ENCODE assay signal across 20 cellular contexts in genomic region chr2:151762694-151763093, GRCh38. TPM values are rescaled to one million over a fixed set of nuclear protein-coding genes. Genes with fewer than 3 reads are reported as not detected.
DNase-seq lines count a peak whose midpoint lies in the region; ATAC-seq and TF ChIP-seq lines count a peak whose summit lies in the region.
"Had no signal": no experiment of that assay in that cellular context is flagged by ENCODE, and none has a peak within 500 bp of the region (broad histone marks: within the 10 kb centered on the region; RNA-seq: fewer than 3 reads in every experiment).

No MANE protein-coding gene starts in this region.

- H3K36me3 ChIP-seq in SK-N-SH (replicated peaks in 1 of 2; ENCODE audit: control insufficient read depth in 1 of 2, insufficient read depth in 2 of 2, low read length in 1 of 2), result no peaks in the 10 kb centered on the region
- H3K36me3 ChIP-seq in spleen, result peaks cover 0 to 5% (median 0%) of the 10 kb centered on the region in 6 donors
- H3K36me3 ChIP-seq in adrenal gland (replicated peaks in 1 of 2), result peaks cover 0 to 4% of the 10 kb centered on the region in 2 donors
- H3K36me3 ChIP-seq: pancreas, sigmoid colon had no signal

- no peaks in the 10 kb centered on the region for H3K27me3 Mint-ChIP-seq in activated CD4-positive, alpha-beta memory T cell treated with anti-CD3 and anti-CD28 coated beads for 36 hours
- H3K27me3 Mint-ChIP-seq: activated CD4-positive, alpha-beta T cell treated with anti-CD3 and anti-CD28 coated beads, Interleukin-2, amount 10 ng/mL, durations not matched to agents 7 days and 5 days; CD4-positive, alpha-beta T cell; naive thymus-derived CD8-positive, alpha-beta T cell had no signal

- TF ChIP-seq CTCF in AG09319 (IDR thresholded peaks at IDR 0.05; ENCODE audit: low read depth, low read length), result no peak
- TF ChIP-seq CTCF in SK-N-SH (IDR thresholded peaks at IDR 0.05), result no peak
- no peak for TF ChIP-seq CTCF in fibroblast of the aortic adventitia (IDR thresholded peaks at IDR 0.05; ENCODE audit: insufficient read depth, low read length)
- no peak for TF ChIP-seq CTCF in spleen (IDR thresholded peaks at IDR 0.05 in 8 of 11, conservative IDR thresholded peaks at IDR 0.05 in 3 of 11)
- TF ChIP-seq CTCF in adrenal gland (IDR thresholded peaks at IDR 0.05), result no peak

- no peak overlapping the region for H3K4me3 Mint-ChIP-seq in activated CD4-positive, alpha-beta memory T cell treated with anti-CD3 and anti-CD28 coated beads for 36 hours
- no peak overlapping the region for H3K4me3 Mint-ChIP-seq in stimulated activated effector memory CD8-positive, alpha-beta T cell treated with anti-CD3 and anti-CD28 coated beads, Interleukin-12 subunit alpha, Interleukin-12 subunit beta, amount 100 ng/mL, for 72 hours
- H3K4me3 Mint-ChIP-seq: activated CD4-positive, alpha-beta T cell treated with anti-CD3 and anti-CD28 coated beads, Interleukin-2, amount 10 ng/mL, durations not matched to agents 7 days and 5 days; CD4-positive, alpha-beta T cell; H9; naive thymus-derived CD8-positive, alpha-beta T cell had no signal

- no peaks in the 10 kb centered on the region for H4K20me1 ChIP-seq in SK-N-SH (ENCODE audit: insufficient read depth)

- intact Hi-C loops in spleen (cut with DNase I; ENCODE audit: low total_unique reads), result no loop called here
- intact Hi-C loops in activated CD4-positive, alpha-beta memory T cell treated with anti-CD3 and anti-CD28 coated beads for 36 hours (cut with micrococcal nuclease), result loop anchor here (10.0 kb wide), 1 partner anchor 128 kb away; no protein-coding TSS in a partner anchor
- intact Hi-C loops in adrenal gland (cut with DNase I), result no loop called here

- H3K27ac Mint-ChIP-seq in activated CD4-positive, alpha-beta memory T cell treated with anti-CD3 and anti-CD28 coated beads for 36 hours, result no peak overlapping the region
- no peak overlapping the region for H3K27ac Mint-ChIP-seq in stimulated activated effector memory CD8-positive, alpha-beta T cell treated with anti-CD3 and anti-CD28 coated beads, Interleukin-12 subunit alpha, Interleukin-12 subunit beta, amount 100 ng/mL, for 72 hours
- H3K27ac Mint-ChIP-seq: activated CD4-positive, alpha-beta T cell treated with anti-CD3 and anti-CD28 coated beads, Interleukin-2, amount 10 ng/mL, durations not matched to agents 7 days and 5 days; CD4-positive, alpha-beta T cell; H9; naive thymus-derived CD8-positive, alpha-beta T cell had no signal

- no peak for TF ChIP-seq RAD21 in SK-N-SH (IDR thresholded peaks at IDR 0.05; ENCODE audit: low read length)

- TF ChIP-seq POLR2A in spleen (IDR thresholded peaks at IDR 0.05), result no peak
- TF ChIP-seq POLR2A in adrenal gland (IDR thresholded peaks at IDR 0.05), result no peak

- no peaks in the 10 kb centered on the region for H3K79me2 ChIP-seq in SK-N-SH (ENCODE audit: insufficient read depth)

- no peak overlapping the region for H2AFZ ChIP-seq in SK-N-SH (ENCODE audit: low read depth)

- H3F3A ChIP-seq in SK-N-SH (replicated peaks; ENCODE audit: insufficient read depth), result no peaks in the 10 kb centered on the region

- no peak overlapping the region for H3K4me2 ChIP-seq in SK-N-SH

- WGBS in SK-N-SH (ENCODE audit: low lambda C conversion rate), result 32% methylated on average over 3 of the region's 3 CpGs
- WGBS in spleen, 5 donors, result 51 to 64% (median 55%) methylated on average over 3 of the region's 3 CpGs
- 54 to 59% (median 57%) methylated on average over 3 of the region's 3 CpGs for WGBS in adrenal gland, 4 donors

- H3K4me1 ChIP-seq in SK-N-SH (ENCODE audit: control insufficient read depth in 1 of 2, insufficient read depth in 2 of 2, low read depth in 1 of 2, low read length in 1 of 2) (peaks cover 0 to 19% of the 10 kb centered on the region in 2 experiments; a peak in 2 of 4 replicates), spleen (peaks cover 3 to 48% (median 19%) of the 10 kb centered on the region in 6 donors), adrenal gland (replicated peaks in 1 of 2) (peaks cover 0 to 8% of the 10 kb centered on the region in 2 donors)
- H3K4me1 ChIP-seq: pancreas had no signal

- no peak for ATAC-seq in stimulated activated effector memory CD8-positive, alpha-beta T cell treated with anti-CD3 and anti-CD28 coated beads, Interleukin-12 subunit alpha, Interleukin-12 subunit beta, amount 100 ng/mL, for 72 hours
- ATAC-seq: naive thymus-derived CD8-positive, alpha-beta T cell; pancreas had no signal

- DNase-seq in AG09319 (ENCODE audit: extremely low read depth, low read depth) (peak; percentile 16), GM04503 (ENCODE audit: low read depth) (peak; percentile 40), SK-N-SH (peak; percentile 52), fibroblast of the aortic adventitia (ENCODE audit: low read depth) (peak; percentile 32), spleen (no peak), adrenal gland (no peak)
- DNase-seq in activated CD4-positive, alpha-beta memory T cell treated with anti-CD3 and anti-CD28 coated beads for 36 hours, result no peak
- no peak for DNase-seq in stimulated activated effector memory CD8-positive, alpha-beta T cell treated with anti-CD3 and anti-CD28 coated beads, Interleukin-12 subunit alpha, Interleukin-12 subunit beta, amount 100 ng/mL, for 72 hours (ENCODE audit: low spot score in 2 of 2)
- DNase-seq: activated CD4-positive, alpha-beta T cell treated with anti-CD3 and anti-CD28 coated beads, Interleukin-2, amount 10 ng/mL, durations not matched to agents 7 days and 5 days; activated CD8-positive, alpha-beta memory T cell treated with anti-CD3 and anti-CD28 coated beads, Interleukin-2, amount 50 U/mL, for 4 hours; CD4-positive, alpha-beta T cell; dermis blood vessel endothelial cell; H9; mesenchymal stem cell; naive thymus-derived CD8-positive, alpha-beta T cell; NCI-H2029; pancreas; sigmoid colon; stimulated activated naive CD4-positive, alpha-beta T cell; SW 1271 had no signal

- no peak overlapping the region for H3K9ac ChIP-seq in SK-N-SH

- H3K4me1 Mint-ChIP-seq in activated CD4-positive, alpha-beta memory T cell treated with anti-CD3 and anti-CD28 coated beads for 36 hours (ENCODE audit: low read depth), result peaks cover 8% of the 10 kb centered on the region
- H3K4me1 Mint-ChIP-seq in stimulated activated effector memory CD8-positive, alpha-beta T cell treated with anti-CD3 and anti-CD28 coated beads, Interleukin-12 subunit alpha, Interleukin-12 subunit beta, amount 100 ng/mL, for 72 hours, result peaks cover 24% of the 10 kb centered on the region

- H3K4me3 ChIP-seq in SK-N-SH (ENCODE audit: low read depth in 2 of 2, low read length in 1 of 2) (no peak overlapping the region), fibroblast of the aortic adventitia (ENCODE audit: low read depth, low read length) (no peak overlapping the region), spleen (no peak overlapping the region), adrenal gland (no peak overlapping the region)
- H3K4me3 ChIP-seq: pancreas, sigmoid colon had no signal

- no peaks in the 10 kb centered on the region for H3K9me2 ChIP-seq in SK-N-SH

- H3K9me3 ChIP-seq in SK-N-SH (no peaks in the 10 kb centered on the region), spleen (no peaks in the 10 kb centered on the region), adrenal gland (replicated peaks in 1 of 3) (no peaks in the 10 kb centered on the region)
- H3K9me3 ChIP-seq: pancreas, sigmoid colon had no signal

- peaks cover 4% of the 10 kb centered on the region for H3K36me3 Mint-ChIP-seq in activated CD4-positive, alpha-beta memory T cell treated with anti-CD3 and anti-CD28 coated beads for 36 hours
- H3K36me3 Mint-ChIP-seq in stimulated activated effector memory CD8-positive, alpha-beta T cell treated with anti-CD3 and anti-CD28 coated beads, Interleukin-12 subunit alpha, Interleukin-12 subunit beta, amount 100 ng/mL, for 72 hours, result no peaks in the 10 kb centered on the region

- CTCF ChIA-PET in SK-N-SH (lab: Yijun Ruan, JAX), result no interaction called here
- CTCF ChIA-PET in activated CD4-positive, alpha-beta memory T cell treated with anti-CD3 and anti-CD28 coated beads for 36 hours (lab: Charles Lee), result no interaction called here

- H3K27me3 ChIP-seq in SK-N-SH (ENCODE audit: insufficient read depth), result no peaks in the 10 kb centered on the region
- H3K27me3 ChIP-seq in spleen (replicated peaks in 1 of 7), result no peaks in the 10 kb centered on the region
- no peaks in the 10 kb centered on the region for H3K27me3 ChIP-seq in adrenal gland
- H3K27me3 ChIP-seq: pancreas, sigmoid colon had no signal

- H3K27ac ChIP-seq in SK-N-SH (ENCODE audit: low read depth in 2 of 2, low read length in 1 of 2) (peak overlapping the region in 1 of 2 experiments; percentile 75; a peak in 2 of 4 replicates), spleen (no peak overlapping the region), adrenal gland (no peak overlapping the region)
- H3K27ac ChIP-seq: pancreas, sigmoid colon had no signal

- H3K9me3 Mint-ChIP-seq in activated CD4-positive, alpha-beta memory T cell treated with anti-CD3 and anti-CD28 coated beads for 36 hours, result no peaks in the 10 kb centered on the region
- H3K9me3 Mint-ChIP-seq in stimulated activated effector memory CD8-positive, alpha-beta T cell treated with anti-CD3 and anti-CD28 coated beads, Interleukin-12 subunit alpha, Interleukin-12 subunit beta, amount 100 ng/mL, for 72 hours, result no peaks in the 10 kb centered on the region
- H3K9me3 Mint-ChIP-seq: activated CD4-positive, alpha-beta T cell treated with anti-CD3 and anti-CD28 coated beads, Interleukin-2, amount 10 ng/mL, durations not matched to agents 7 days and 5 days; CD4-positive, alpha-beta T cell; H9 had no signal

- TF ChIP-seq EP300 in SK-N-SH (IDR thresholded peaks at IDR 0.05; ENCODE audit: borderline replicate concordance in 1 of 2, low read depth in 1 of 2, low read length in 1 of 2), result peak in 1 of 2 experiments; percentile 43; a peak in 1 of 4 replicates

- POLR2A ChIA-PET in SK-N-SH (lab: Yijun Ruan, JAX), result no interaction called here
- POLR2A ChIA-PET in activated CD4-positive, alpha-beta memory T cell treated with anti-CD3 and anti-CD28 coated beads for 36 hours (lab: Charles Lee), result no interaction called here

TF ChIP-seq in SK-N-SH, 30 proteins besides CTCF, POLR2A, EP300 and RAD21 (continues in another document):
- TF ChIP-seq CHD2 (IDR thresholded peaks at IDR 0.05; ENCODE audit: low read length, partially characterized antibody) (no peak), YY1 (IDR thresholded peaks at IDR 0.05; ENCODE audit: low read depth) (no peak), FOXJ3 (CRISPR knock-in tag; IDR thresholded peaks at IDR 0.05) (no peak), RXRA (IDR thresholded peaks at IDR 0.05; ENCODE audit: borderline replicate concordance, low read depth) (no peak), TCF12 (IDR thresholded peaks at IDR 0.05) (peak; percentile 75), ELF1 (IDR thresholded peaks at IDR 0.05) (no peak)

RNA-seq across cellular contexts. Expression of gene NEB, which starts 28.4 kb away (rescaled TPM):
- 0.02 and 0.05 TPM in 2 replicates for polyA plus RNA-seq in SK-N-SH (2012; rRNA removed)
- polyA plus RNA-seq in SK-N-SH (2012; cell fraction: cytosol; rRNA removed), result under 0.01 and 0.01 TPM in 2 replicates
- polyA plus RNA-seq in SK-N-SH (2012; cell fraction: nucleus; rRNA removed), result 0.05 and 0.09 TPM in 2 replicates
- 0.27 and 0.41 TPM in 2 replicates for total RNA-seq in fibroblast of the aortic adventitia (ENCODE audit: low replicate concordance)
- 1 to 10 TPM; 1.2 to 6.2 (median 2.5) TPM for total RNA-seq in spleen
- polyA plus RNA-seq in spleen, result 1 to 10 TPM in 2 of 3 donors, under 1 TPM in 1; 0.96 to 3.2 (median 1.5) TPM
- total RNA-seq in activated CD4-positive, alpha-beta memory T cell treated with anti-CD3 and anti-CD28 coated beads for 36 hours, result under 1 TPM; 0.05 to 0.14 TPM
- total RNA-seq in adrenal gland, result 10 to 100 TPM in 3 of 8 donors, 1 to 10 TPM in 5; 3.8 to 32.5 (median 8.3) TPM
- 1 to 10 TPM; 3.0 to 7.9 (median 7.3) TPM for polyA plus RNA-seq in adrenal gland

Comparison
In these comparisons a context has a peak if more than half of its experiments do, and no peak if none do; other contexts are left out.
1. DNase-seq: peak in AG09319 (single experiment), GM04503 (single experiment), SK-N-SH (single experiment) and fibroblast of the aortic adventitia (single experiment); none in spleen (single experiment), activated CD4-positive, alpha-beta memory T cell treated with anti-CD3 and anti-CD28 coated beads for 36 hours (single experiment), adrenal gland (0 of 7) and stimulated activated effector memory CD8-positive, alpha-beta T cell treated with anti-CD3 and anti-CD28 coated beads, Interleukin-12 subunit alpha, Interleukin-12 subunit beta, amount 100 ng/mL, for 72 hours (0 of 2).